In genomic region chr17:29357821-29358232, GRCh38 we compare ENCODE assay signal across 16 cellular contexts. TPM values are rescaled to one million over a fixed set of nuclear protein-coding genes. Genes with fewer than 3 reads are reported as not detected.
DNase-seq lines count a peak whose midpoint lies in the region; ATAC-seq and TF ChIP-seq lines count a peak whose summit lies in the region.
"Had no signal": no experiment of that assay in that cellular context is flagged by ENCODE, and none has a peak within 500 bp of the region (broad histone marks: within the 10 kb centered on the region; RNA-seq: fewer than 3 reads in every experiment).

No MANE protein-coding gene starts in this region.

- H3K9me3 ChIP-seq in right cardiac atrium (ENCODE audit: control insufficient read depth, low read length) (no peaks in the 10 kb centered on the region), IMR-90 (ENCODE audit: control insufficient read depth, insufficient read depth, low read length) (no peaks in the 10 kb centered on the region)

- H2BK15ac ChIP-seq in IMR-90 (ENCODE audit: low read depth, low read length), result no peak overlapping the region

- H3K79me1 ChIP-seq in IMR-90 (ENCODE audit: low read depth in 1 of 2, low read length in 2 of 2), result no peaks in the 10 kb centered on the region

- H3K9ac ChIP-seq in IMR-90 (ENCODE audit: low read depth, low read length), result no peak overlapping the region

- H2AK5ac ChIP-seq in IMR-90 (ENCODE audit: low read depth, low read length), result no peak overlapping the region

- 78% methylated on average over 5 of the region's 5 CpGs for whole genome bisulfite sequencing in right cardiac atrium
- 70% methylated on average over 2 of the region's 5 CpGs; no CpG with 5 or more reads in 1 of the 2 experiments for WGBS in IMR-90 (ENCODE audit: extremely low coverage in 2 of 2, insufficient read length in 1 of 2), 2 experiments

- no peak overlapping the region for H4K5ac ChIP-seq in IMR-90 (ENCODE audit: low read depth, low read length)

- H2AFZ ChIP-seq in IMR-90 (replicated peaks; ENCODE audit: low read length, poor library complexity), result no peak overlapping the region

- POLR2A ChIA-PET in IMR-90 (lab: Charles Lee; ENCODE audit: unreplicated experiment), result no interaction called here

- no peak overlapping the region; the same call in 1 of the 2 replicates for H2BK20ac ChIP-seq in IMR-90 (ENCODE audit: low read depth, low read length)

- no peak overlapping the region for H3K4me2 ChIP-seq in IMR-90 (ENCODE audit: low read depth, low read length)

- no peak overlapping the region for H3K23ac ChIP-seq in IMR-90 (ENCODE audit: low read depth, low read length)

- ATAC-seq in Right ventricle myocardium superior (ENCODE audit: poor library complexity) (peak; percentile 16), right cardiac atrium (no peak), IMR-90 (ENCODE audit: low read depth) (peak; percentile 80), HG03108 (IDR thresholded peaks at IDR 0.05; ENCODE audit: unreplicated experiment) (no peak)
- ATAC-seq: foreskin keratinocyte had no signal

- H3K27me3 ChIP-seq in right cardiac atrium (ENCODE audit: control insufficient read depth, insufficient read depth) (no peaks in the 10 kb centered on the region), IMR-90 (ENCODE audit: control insufficient read depth, insufficient read depth, low read length) (0 out of 2 replicates have a peak, but pooled peaks cover 2% of the 10 kb centered on the region)

- no peaks in the 10 kb centered on the region for H3K36me3 ChIP-seq in IMR-90 (ENCODE audit: control insufficient read depth, insufficient read depth, low read length)
- H3K36me3 ChIP-seq: WERI-Rb-1 had no signal

- no peak overlapping the region for H2BK5ac ChIP-seq in IMR-90 (ENCODE audit: low read depth, low read length, poor library complexity, severe bottlenecking)

- H4K8ac ChIP-seq in IMR-90 (ENCODE audit: low read depth in 2 of 2, low read length in 2 of 2), result no peak overlapping the region

- CTCF ChIA-PET in IMR-90 (lab: Yijun Ruan, JAX), result interaction anchor here (0.6 to 1.9 kb wide), 2 partner anchors 12 to 27 kb away, joined by 5 read pairs; no protein-coding TSS in a partner anchor

- no peak for TF ChIP-seq POLR2A in IMR-90 (IDR thresholded peaks at IDR 0.05; ENCODE audit: low read depth, low read length)

- H4K20me1 ChIP-seq in IMR-90 (ENCODE audit: insufficient read depth, low read length), result no peaks in the 10 kb centered on the region

- intact Hi-C loops in Right ventricle myocardium superior (cut with DNase I), result no loop called here
- intact Hi-C loops in right cardiac atrium (cut with DNase I), result no loop called here
- intact Hi-C loops in IMR-90 (cut with micrococcal nuclease), result loop anchor here (5.0 kb wide), 1 partner anchor 66 kb away; the partner anchor contains the start of gene NUFIP2

- H3K27ac ChIP-seq in right cardiac atrium (ENCODE audit: low read length) (no peak overlapping the region), IMR-90 (ENCODE audit: insufficient read depth, low read length) (no peak overlapping the region)
- H3K27ac ChIP-seq: foreskin keratinocyte, WERI-Rb-1 had no signal

- no peak overlapping the region for H2BK120ac ChIP-seq in IMR-90 (ENCODE audit: low read depth, low read length)

- TF ChIP-seq CTCF in IMR-90 (conservative IDR thresholded peaks at IDR 0.05; ENCODE audit: low read depth, low read length) (no peak), astrocyte of the spinal cord (IDR thresholded peaks at IDR 0.05; ENCODE audit: low read depth, low read length) (no peak)

- BruUV-seq in IMR-90 (replicated peaks; lab: Mats Ljungman, UMichigan), result no TSS peak

- in situ Hi-C loops in IMR-90 (cut with MboI; ENCODE audit: low sequenced_read_pairs), result no loop called here
- in situ Hi-C loops in astrocyte of the spinal cord (cut with HindIII; ENCODE audit: low sequenced_read_pairs), result no loop called here

- H3K9me1 ChIP-seq in IMR-90 (ENCODE audit: insufficient read depth, low read length), result no peaks in the 10 kb centered on the region

- H3K4me3 ChIP-seq in right cardiac atrium (ENCODE audit: low read length) (no peak overlapping the region), IMR-90 (ENCODE audit: insufficient read depth, low read depth, low read length) (no peak overlapping the region), astrocyte of the spinal cord (ENCODE audit: low read depth, low read length) (no peak overlapping the region)

- H3K56ac ChIP-seq in IMR-90 (ENCODE audit: extremely low read depth, insufficient read depth, low read length), result no peak overlapping the region

- no peak for DNase-seq in Right ventricle myocardium superior
- no peak for DNase-seq in right cardiac atrium
- peak; percentile 65 for DNase-seq in IMR-90
- peak; percentile 17 for DNase-seq in astrocyte of the spinal cord (ENCODE audit: low read depth, low spot score)
- peak; percentile 22 for DNase-seq in renal cortical epithelial cell (ENCODE audit: low read depth)
- DNase-seq in effector CD4-positive, alpha-beta T cell, result no peak
- no peak for DNase-seq in DMS79 treated with DMSO at 0.1 percent for 48 hours (lab: John Stamatoyannopoulos, UW)
- DNase-seq: activated naive CD4-positive, alpha-beta T cell treated with anti-CD3 and anti-CD28 coated beads, Interleukin-2, amount 10 ng/mL, durations not matched to agents 7 days and 5 days; effector memory CD4-positive, alpha-beta T cell; HFFc6; KBM-7; naive B cell; NCI-H146; WERI-Rb-1 had no signal

- H2AK9ac ChIP-seq in IMR-90 (replicated peaks; ENCODE audit: low read depth, low read length, poor library complexity), result no peak overlapping the region

- no peak overlapping the region for H3K14ac ChIP-seq in IMR-90 (replicated peaks; ENCODE audit: low read depth, low read length)

- dilution Hi-C loops in IMR-90 (cut with HindIII; ENCODE audit: low sequenced_read_pairs, unreplicated experiment), result no loop called here

- H3K4ac ChIP-seq in IMR-90 (ENCODE audit: low read depth, low read length), result no peak overlapping the region

- no peaks in the 10 kb centered on the region for H3K4me1 ChIP-seq in right cardiac atrium (ENCODE audit: control insufficient read depth, insufficient read depth, low read length)
- no peaks in the 10 kb centered on the region; the same call in 1 of the 2 replicates for H3K4me1 ChIP-seq in IMR-90 (ENCODE audit: control insufficient read depth, insufficient read depth, low read length)
- H3K4me1 ChIP-seq: foreskin keratinocyte had no signal

- no peak for TF ChIP-seq RAD21 in IMR-90 (IDR thresholded peaks at IDR 0.05; ENCODE audit: low read length)

- H4K91ac ChIP-seq in IMR-90 (ENCODE audit: insufficient read depth, low read depth, low read length), result no peak overlapping the region

- H3K18ac ChIP-seq in IMR-90 (ENCODE audit: low read depth, low read length), result peak overlapping the region; percentile 69; the same call in 1 of the 2 replicates

TF ChIP-seq in IMR-90, 13 proteins besides CTCF, POLR2A, EP300 and RAD21:
- peak; percentile 33; the same call in 1 of the 2 replicates for TF ChIP-seq CEBPB (IDR thresholded peaks at IDR 0.05; ENCODE audit: low read depth, low read length)
- TF ChIP-seq MAFK (IDR thresholded peaks at IDR 0.05; ENCODE audit: low read depth, low read length), result peak; percentile 88
- no peak for TF ChIP-seq CHD1 (IDR thresholded peaks at IDR 0.05; ENCODE audit: low read depth, low read length)
- TF ChIP-seq FOS (IDR thresholded peaks at IDR 0.05; ENCODE audit: low read depth, low read length), result no peak
- TF ChIP-seq ELK1 (IDR thresholded peaks at IDR 0.05; ENCODE audit: borderline replicate concordance, low read depth, low read length), result no peak
- TF ChIP-seq NFE2L2 (IDR thresholded peaks at IDR 0.05; ENCODE audit: low read depth, low read length), result peak; percentile 97
- TF ChIP-seq USF2 (IDR thresholded peaks at IDR 0.05; ENCODE audit: low read depth, low read length), result no peak

RNA-seq across cellular contexts. Expression of gene TAOK1, which starts 32.3 kb away (rescaled TPM):
- total RNA-seq in Right ventricle myocardium superior (48.6 TPM), right cardiac atrium (10 to 100 TPM; 46.7 to 72.2 (median 51.1) TPM), IMR-90 (2012; rRNA removed) (69.7 and 91.8 TPM in 2 replicates), renal cortical epithelial cell (46.7 and 101 TPM in 2 replicates)
- polyA plus RNA-seq in right cardiac atrium (9.8 TPM), IMR-90 (2012; rRNA removed) (8.1 and 9.8 TPM in 2 replicates)
- polyA plus RNA-seq in IMR-90 (2012; cell fraction: cytosol; rRNA removed), result 1.4 and 2.0 TPM in 2 replicates
- 2.2 and 16.0 TPM in 2 replicates for polyA plus RNA-seq in IMR-90 (2012; cell fraction: nucleus; rRNA removed; ENCODE audit: low replicate concordance)

Comparison
In these comparisons a context has a peak if more than half of its experiments do, and no peak if none do; other contexts are left out.
1. ATAC-seq: peak in Right ventricle myocardium superior (single experiment) and IMR-90 (single experiment); none in right cardiac atrium (0 of 2) and HG03108 (single experiment).
2. DNase-seq: peak in IMR-90 (single experiment), astrocyte of the spinal cord (single experiment) and renal cortical epithelial cell (single experiment); none in Right ventricle myocardium superior (single experiment), right cardiac atrium (0 of 3), effector CD4-positive, alpha-beta T cell (single experiment) and DMS79 treated with DMSO at 0.1 percent for 48 hours (single experiment).